ENCODE assay signal across 24 cellular contexts in genomic region chr20:9491324-9491723, GRCh38. TPM values are rescaled to one million over a fixed set of nuclear protein-coding genes. Genes with fewer than 3 reads are reported as not detected.
"Had no signal": no experiment of that assay in that cellular context is flagged by ENCODE, and none has a peak within 500 bp of the region (broad histone marks: within the 10 kb centered on the region; RNA-seq: fewer than 3 reads in every experiment).

No MANE protein-coding gene starts in this region.

- H3K27me3 Mint-ChIP-seq: activated CD4-positive, alpha-beta T cell treated with anti-CD3 and anti-CD28 coated beads for 36 hours had no signal

- H3K4me3 ChIP-seq: adrenal gland, lung, tibial artery, uterus had no signal

- H3K36me3 Mint-ChIP-seq: activated naive CD4-positive, alpha-beta T cell treated with anti-CD3 and anti-CD28 coated beads, Interleukin-2, amount 50 U/mL, for 24 hours; WTC11 had no signal

- H3K9me3 Mint-ChIP-seq: nephron progenitor cell had no signal

- DNase-seq: activated CD4-positive, alpha-beta T cell treated with anti-CD3 and anti-CD28 coated beads for 36 hours; activated CD4-positive, alpha-beta T cell treated with anti-CD3 and anti-CD28 coated beads, Interleukin-2, amount 50 U/mL, for 48 hours; activated gamma-delta T cell; adrenal gland; cerebellar nuclear complex; effector memory CD4-positive, alpha-beta T cell; hypothalamus; nephron progenitor cell; occipital lobe; stimulated activated CD4-positive, alpha-beta T cell treated with anti-CD3 and anti-CD28 coated beads, Interleukin-12 subunit alpha, Interleukin-12 subunit beta, amount 100 ng/mL, for 4 hours; stimulated activated CD4-positive, alpha-beta T cell treated with anti-CD3 and anti-CD28 coated beads, Interleukin-1b, Interleukin-23, amount 100 ng/mL, for 48 hours; stimulated activated CD8-positive, alpha-beta memory T cell treated with anti-CD3 and anti-CD28 coated beads, Interleukin-4, amount 100 ng/mL, for 48 hours; stimulated activated naive CD8-positive, alpha-beta T cell treated with anti-CD3 and anti-CD28 coated beads, Interleukin-15, Interleukin-2, amounts not matched to agents 100 U/mL and 50 U/mL, for 24 hours; substantia nigra; tibial artery; uterus had no signal

- H3K4me3 Mint-ChIP-seq: activated CD4-positive, alpha-beta T cell treated with anti-CD3 and anti-CD28 coated beads for 36 hours; activated naive CD4-positive, alpha-beta T cell treated with anti-CD3 and anti-CD28 coated beads, Interleukin-2, amount 50 U/mL, for 24 hours; nephron progenitor cell; T-helper 2 cell treated with Interferon-gamma antibody and Interleukin-4, amounts not matched to agents 5 μg/mL and 100 μg/mL, for 36 hours; WTC11 had no signal

- FAIRE-seq: bronchial epithelial cell, frontal cortex, keratinocyte had no signal

- H3K4me1 Mint-ChIP-seq: activated CD4-positive, alpha-beta T cell treated with anti-CD3 and anti-CD28 coated beads for 36 hours; activated naive CD4-positive, alpha-beta T cell treated with anti-CD3 and anti-CD28 coated beads, Interleukin-2, amount 50 U/mL, for 24 hours; WTC11 had no signal

- H3K27ac Mint-ChIP-seq: activated CD4-positive, alpha-beta T cell treated with anti-CD3 and anti-CD28 coated beads for 36 hours; activated naive CD4-positive, alpha-beta T cell treated with anti-CD3 and anti-CD28 coated beads, Interleukin-2, amount 50 U/mL, for 24 hours; nephron progenitor cell; progenitor cell of endocrine pancreas; T-helper 2 cell treated with Interferon-gamma antibody and Interleukin-4, amounts not matched to agents 5 μg/mL and 100 μg/mL, for 36 hours; WTC11 had no signal

- H3K36me3 ChIP-seq: adrenal gland, tibial artery, uterus had no signal

- H3K27me3 ChIP-seq: adrenal gland, tibial artery, uterus had no signal

- H3K4me1 ChIP-seq: uterus had no signal

- ATAC-seq: activated CD4-positive, alpha-beta T cell treated with anti-CD3 and anti-CD28 coated beads for 36 hours; stimulated activated naive CD8-positive, alpha-beta T cell treated with anti-CD3 and anti-CD28 coated beads, Interleukin-15, Interleukin-2, amounts not matched to agents 100 U/mL and 50 U/mL, for 24 hours; WTC11 had no signal

- H3K27ac ChIP-seq: adrenal gland, tibial artery, uterus had no signal

- H3K9me3 ChIP-seq: adrenal gland, tibial artery, uterus had no signal

RNA-seq across cellular contexts. Expression of gene LAMP5, which starts 23.1 kb away (rescaled TPM):
- total RNA-seq: activated CD4-positive, alpha-beta T cell treated with anti-CD3 and anti-CD28 coated beads for 36 hours; bronchial epithelial cell; progenitor cell of endocrine pancreas had no signal
- polyA plus RNA-seq: keratinocyte had no signal
